Comparison of ENCODE assay signal across 1 cellular context in the genomic region with DNA sequence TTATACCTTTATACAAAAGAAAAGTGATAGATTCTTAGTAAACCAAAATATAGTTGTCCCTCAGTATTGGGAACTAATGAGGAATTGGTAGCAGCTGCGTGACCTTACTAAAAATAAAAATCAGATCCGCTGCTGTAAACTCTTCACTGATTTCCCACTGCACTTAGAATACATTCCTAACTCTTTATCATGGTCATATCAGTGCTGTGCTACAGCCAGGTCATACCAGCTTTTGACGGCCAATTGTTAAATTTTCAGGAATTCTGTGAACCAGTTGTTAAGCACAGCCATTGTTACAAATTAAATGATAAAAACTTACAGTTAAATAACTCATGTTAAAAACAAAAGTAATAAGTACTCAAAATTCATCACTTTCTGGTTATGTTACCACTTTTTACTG.
TF ChIP-seq lines count a peak whose summit lies in the region.

No MANE protein-coding gene starts in this region.

TF ChIP-seq in GM23338, 12 proteins besides CTCF, POLR2A, EP300 and RAD21 (continued from another document):
- TF ChIP-seq, protein P1, sequence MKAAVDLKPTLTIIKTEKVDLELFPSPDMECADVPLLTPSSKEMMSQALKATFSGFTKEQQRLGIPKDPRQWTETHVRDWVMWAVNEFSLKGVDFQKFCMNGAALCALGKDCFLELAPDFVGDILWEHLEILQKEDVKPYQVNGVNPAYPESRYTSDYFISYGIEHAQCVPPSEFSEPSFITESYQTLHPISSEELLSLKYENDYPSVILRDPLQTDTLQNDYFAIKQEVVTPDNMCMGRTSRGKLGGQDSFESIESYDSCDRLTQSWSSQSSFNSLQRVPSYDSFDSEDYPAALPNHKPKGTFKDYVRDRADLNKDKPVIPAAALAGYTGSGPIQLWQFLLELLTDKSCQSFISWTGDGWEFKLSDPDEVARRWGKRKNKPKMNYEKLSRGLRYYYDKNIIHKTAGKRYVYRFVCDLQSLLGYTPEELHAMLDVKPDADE (IDR thresholded peaks at IDR 0.05) = no peak
- TF ChIP-seq JUNB (IDR thresholded peaks at IDR 0.05; ENCODE audit: unreplicated experiment) (no peak), EZH2phosphoT487 (IDR thresholded peaks at IDR 0.05; ENCODE audit: unreplicated experiment) (no peak)
- TF ChIP-seq, protein P2, sequence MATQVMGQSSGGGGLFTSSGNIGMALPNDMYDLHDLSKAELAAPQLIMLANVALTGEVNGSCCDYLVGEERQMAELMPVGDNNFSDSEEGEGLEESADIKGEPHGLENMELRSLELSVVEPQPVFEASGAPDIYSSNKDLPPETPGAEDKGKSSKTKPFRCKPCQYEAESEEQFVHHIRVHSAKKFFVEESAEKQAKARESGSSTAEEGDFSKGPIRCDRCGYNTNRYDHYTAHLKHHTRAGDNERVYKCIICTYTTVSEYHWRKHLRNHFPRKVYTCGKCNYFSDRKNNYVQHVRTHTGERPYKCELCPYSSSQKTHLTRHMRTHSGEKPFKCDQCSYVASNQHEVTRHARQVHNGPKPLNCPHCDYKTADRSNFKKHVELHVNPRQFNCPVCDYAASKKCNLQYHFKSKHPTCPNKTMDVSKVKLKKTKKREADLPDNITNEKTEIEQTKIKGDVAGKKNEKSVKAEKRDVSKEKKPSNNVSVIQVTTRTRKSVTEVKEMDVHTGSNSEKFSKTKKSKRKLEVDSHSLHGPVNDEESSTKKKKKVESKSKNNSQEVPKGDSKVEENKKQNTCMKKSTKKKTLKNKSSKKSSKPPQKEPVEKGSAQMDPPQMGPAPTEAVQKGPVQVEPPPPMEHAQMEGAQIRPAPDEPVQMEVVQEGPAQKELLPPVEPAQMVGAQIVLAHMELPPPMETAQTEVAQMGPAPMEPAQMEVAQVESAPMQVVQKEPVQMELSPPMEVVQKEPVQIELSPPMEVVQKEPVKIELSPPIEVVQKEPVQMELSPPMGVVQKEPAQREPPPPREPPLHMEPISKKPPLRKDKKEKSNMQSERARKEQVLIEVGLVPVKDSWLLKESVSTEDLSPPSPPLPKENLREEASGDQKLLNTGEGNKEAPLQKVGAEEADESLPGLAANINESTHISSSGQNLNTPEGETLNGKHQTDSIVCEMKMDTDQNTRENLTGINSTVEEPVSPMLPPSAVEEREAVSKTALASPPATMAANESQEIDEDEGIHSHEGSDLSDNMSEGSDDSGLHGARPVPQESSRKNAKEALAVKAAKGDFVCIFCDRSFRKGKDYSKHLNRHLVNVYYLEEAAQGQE (IDR thresholded peaks at IDR 0.05; ENCODE audit: unreplicated experiment) = no peak
